ENCODE assay signal across 25 cellular contexts in genomic region chr6:99236010-99236409, GRCh38.
"Had no signal": no experiment of that assay in that cellular context is flagged by ENCODE, and none has a peak within 500 bp of the region (broad histone marks: within the 10 kb centered on the region; RNA-seq: fewer than 3 reads in every experiment).

No MANE protein-coding gene starts in this region.

- DNase-seq: activated CD4-positive, alpha-beta T cell treated with anti-CD3 and anti-CD28 coated beads for 1 hour; activated CD4-positive, alpha-beta T cell treated with anti-CD3 and anti-CD28 coated beads for 4 hours; activated CD4-positive, alpha-beta T cell treated with anti-CD3 and anti-CD28 coated beads, Interleukin-2, amount 10 ng/mL, durations not matched to agents 7 days and 5 days; activated CD4-positive, alpha-beta T cell treated with anti-CD3 and anti-CD28 coated beads, Interleukin-2, amount 50 U/mL, for 4 hours; activated CD4-positive, CD25-positive, alpha-beta regulatory T cell; activated CD8-positive, alpha-beta memory T cell treated with anti-CD3 and anti-CD28 coated beads for 24 hours; activated CD8-positive, alpha-beta T cell treated with anti-CD3 and anti-CD28 coated beads for 36 hours; activated effector memory CD4-positive, alpha-beta T cell treated with Interleukin-2 at 50 U/mL for 16 hours; activated gamma-delta T cell treated with Interleukin-2 at 50 U/mL for 16 hours; activated naive CD4-positive, alpha-beta T cell treated with anti-CD3 and anti-CD28 coated beads, Interleukin-2, amount 50 U/mL, for 16 hours; activated naive CD4-positive, alpha-beta T cell treated with Interleukin-2 at 50 U/mL for 16 hours; activated T-cell treated with anti-CD3 and anti-CD28 coated beads, Interleukin-2, amount 50 U/mL, for 4 hours; amniotic stem cell; anterior cingulate cortex; brain microvascular endothelial cell; dorsolateral prefrontal cortex; effector memory CD4-positive, alpha-beta T cell; endodermal cell; foreskin keratinocyte; gastrocnemius medialis; glutamatergic neuron; heart left ventricle; hypothalamus had no signal

- ATAC-seq: activated CD8-positive, alpha-beta T cell treated with anti-CD3 and anti-CD28 coated beads for 36 hours; activated T-cell treated with anti-CD3 and anti-CD28 coated beads, Interleukin-2, amount 50 U/mL, for 4 hours; activated T-helper 17 cell treated with anti-CD3 and anti-CD28 coated beads, Interleukin-2, amount 50 U/mL, for 72 hours; esophagus mucosa; foreskin keratinocyte; gastrocnemius medialis; heart left ventricle had no signal
